ENCODE assay signal across 1 cellular context in the genomic region with DNA sequence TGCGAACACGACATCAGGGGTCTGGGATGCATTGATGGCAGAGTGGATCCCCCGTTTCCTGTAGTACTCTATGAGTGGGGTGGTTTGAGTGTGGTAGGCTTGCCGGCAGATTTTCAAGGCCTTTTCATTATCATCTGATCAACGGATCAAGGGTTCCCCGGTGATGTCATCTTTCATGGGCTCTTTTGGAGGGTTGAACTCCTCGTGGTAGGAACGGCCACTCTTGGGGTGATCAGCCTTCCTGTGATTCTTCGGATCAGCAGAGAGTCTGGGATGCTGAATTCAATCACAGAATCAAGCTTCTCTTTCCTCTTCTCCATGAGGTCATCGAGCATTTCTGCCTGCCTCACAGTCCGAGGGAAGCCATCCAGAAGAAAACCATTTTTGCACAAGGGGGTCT. TPM values are rescaled to one million over a fixed set of nuclear protein-coding genes. Genes with fewer than 3 reads are reported as not detected.
"Had no signal": no experiment of that assay in that cellular context is flagged by ENCODE, and none has a peak within 500 bp of the region (broad histone marks: within the 10 kb centered on the region; RNA-seq: fewer than 3 reads in every experiment).

No MANE protein-coding gene starts in this region.

RNA-seq across cellular contexts. Expression of a gene that starts 53.8 kb away (rescaled TPM):
- total RNA-seq: temporal lobe had no signal
